ENCODE assay signal across 17 cellular contexts in the genomic region with DNA sequence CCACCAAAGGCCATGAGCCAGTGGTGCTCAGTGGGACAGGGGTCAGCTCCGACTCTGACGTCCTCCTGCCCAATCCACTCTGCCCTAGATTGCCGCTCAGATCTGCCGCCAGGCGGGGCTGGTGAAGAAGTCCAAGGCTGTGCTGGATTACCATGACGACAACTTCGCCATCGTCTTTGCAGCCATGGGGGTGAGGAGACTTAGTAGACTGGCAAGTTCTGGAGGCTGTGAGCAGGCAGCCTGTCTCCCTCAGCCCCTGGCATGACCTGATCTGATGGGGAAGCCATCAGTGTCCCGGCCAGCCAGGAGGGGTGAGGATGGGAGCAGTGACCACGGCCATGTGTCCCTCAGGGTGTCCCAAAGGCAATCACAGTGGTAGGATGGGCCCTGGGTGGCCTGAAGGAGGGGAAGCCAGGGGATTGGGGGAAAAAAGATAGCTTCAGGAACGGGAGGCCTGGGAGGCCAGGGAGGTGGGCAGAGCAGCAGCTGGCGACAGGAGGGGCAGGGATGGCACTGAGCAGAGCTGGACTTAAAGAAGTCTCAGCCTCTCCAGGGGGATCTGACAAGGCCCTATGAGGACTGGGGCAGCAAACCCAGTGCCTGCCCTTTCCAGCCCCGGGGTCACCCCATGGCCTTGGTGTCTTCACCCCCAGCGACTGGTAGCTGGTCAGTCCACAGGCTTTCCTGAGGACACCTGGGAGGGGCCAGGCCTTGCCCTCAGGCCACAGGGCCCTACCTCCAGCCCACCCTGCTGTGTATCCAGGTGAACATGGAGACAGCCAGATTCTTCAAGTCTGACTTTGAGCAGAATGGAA. TPM values are rescaled to one million over a fixed set of nuclear protein-coding genes. Genes with fewer than 3 reads are reported as not detected.
DNase-seq lines count a peak whose midpoint lies in the region; ATAC-seq and TF ChIP-seq lines count a peak whose summit lies in the region.
"Had no signal": no experiment of that assay in that cellular context is flagged by ENCODE, and none has a peak within 500 bp of the region (broad histone marks: within the 10 kb centered on the region; RNA-seq: fewer than 3 reads in every experiment).

No MANE protein-coding gene starts in this region.

- H3K36me3 ChIP-seq in naive thymus-derived CD4-positive, alpha-beta T cell (ENCODE audit: control insufficient read depth in 2 of 3, insufficient read depth in 3 of 3, low read length in 3 of 3) = no peaks in the 10 kb centered on the region
- H3K36me3 ChIP-seq: lower lobe of right lung, neural progenitor cell, sigmoid colon had no signal

- H3K9me3 ChIP-seq in naive thymus-derived CD4-positive, alpha-beta T cell (ENCODE audit: control insufficient read depth in 2 of 3, low read length in 3 of 3) = no peaks in the 10 kb centered on the region
- H3K9me3 ChIP-seq: lower lobe of right lung, sigmoid colon had no signal

- peaks cover 24% of the 10 kb centered on the region for H3K27me3 Mint-ChIP-seq in activated naive CD4-positive, alpha-beta T cell treated with anti-CD3 and anti-CD28 coated beads for 36 hours (ENCODE audit: low read depth)
- peaks cover 24 to 43% (median 40%) of the 10 kb centered on the region in 5 donors for H3K27me3 Mint-ChIP-seq in naive thymus-derived CD4-positive, alpha-beta T cell

- H3K4me1 ChIP-seq in naive thymus-derived CD4-positive, alpha-beta T cell (ENCODE audit: control insufficient read depth in 2 of 2, insufficient read depth in 2 of 2, low read length in 2 of 2) = peaks cover 4 to 9% of the 10 kb centered on the region in 2 donors
- H3K4me1 ChIP-seq: lower lobe of right lung had no signal

- peak; percentile 2 for DNase-seq in activated naive CD4-positive, alpha-beta T cell treated with anti-CD3 and anti-CD28 coated beads for 36 hours
- DNase-seq in activated naive CD4-positive, alpha-beta T cell (lab: John Stamatoyannopoulos, UW) = no peak
- DNase-seq in astrocyte of the cerebellum (ENCODE audit: low read depth) (no peak), lower leg skin (ENCODE audit: low spot score in 2 of 2) (peak; percentile 11 to 81), ureter (ENCODE audit: low spot score) (peak; percentile 39), DMS 273 treated with DMSO at 0.1 percent for 48 hours (lab: John Stamatoyannopoulos, UW) (no peak)
- DNase-seq in naive thymus-derived CD4-positive, alpha-beta T cell = no peak
- DNase-seq: Calu3; lower lobe of right lung; NCI-H1436 treated with DMSO at 0.1 percent for 48 hours; NCI-H446 treated with DMSO at 0.1 percent for 48 hours; sigmoid colon; stimulated activated CD4-positive, alpha-beta T cell treated with anti-CD3 and anti-CD28 coated beads, Interleukin-4, amount 100 ng/mL, for 4 hours had no signal

- intact Hi-C loops in activated naive CD4-positive, alpha-beta T cell treated with anti-CD3 and anti-CD28 coated beads for 36 hours (cut with micrococcal nuclease) = no loop called here
- intact Hi-C loops in lower leg skin (cut with DNase I; ENCODE audit: low total_unique reads) = no loop called here
- intact Hi-C loops in naive thymus-derived CD4-positive, alpha-beta T cell (cut with micrococcal nuclease) = no loop called here

- in situ Hi-C loops in astrocyte of the cerebellum (cut with HindIII; ENCODE audit: low sequenced_read_pairs) = no loop called here

- H3K4me3 Mint-ChIP-seq in activated naive CD4-positive, alpha-beta T cell treated with anti-CD3 and anti-CD28 coated beads for 36 hours = no peak overlapping the region
- no peak overlapping the region for H3K4me3 Mint-ChIP-seq in naive thymus-derived CD4-positive, alpha-beta T cell
- H3K4me3 Mint-ChIP-seq: neural progenitor cell; stimulated activated memory B cell treated with anti-CD40 and anti-IgM and Interleukin-4, amounts not matched to agents 10 μg/mL and 1 μg/mL and 100 μg/mL, for 72 hours had no signal

- CTCF ChIA-PET in activated naive CD4-positive, alpha-beta T cell treated with anti-CD3 and anti-CD28 coated beads for 36 hours (lab: Charles Lee) = interaction anchor here (0.6 to 1.5 kb wide), 7 partner anchors 9 to 428 kb away, joined by 3 to 11 read pairs (median 7); no protein-coding TSS in a partner anchor
- CTCF ChIA-PET in naive thymus-derived CD4-positive, alpha-beta T cell (lab: Charles Lee) = interaction anchor here (1.0 to 2.3 kb wide), 3 partner anchors 13 to 41 kb away, joined by 4 to 12 read pairs (median 5); no protein-coding TSS in a partner anchor

- no peaks in the 10 kb centered on the region for H3K9me3 Mint-ChIP-seq in activated naive CD4-positive, alpha-beta T cell treated with anti-CD3 and anti-CD28 coated beads for 36 hours
- H3K9me3 Mint-ChIP-seq in naive thymus-derived CD4-positive, alpha-beta T cell = peaks cover 0 to 2% (median 0%) of the 10 kb centered on the region in 11 donors
- H3K9me3 Mint-ChIP-seq: neural progenitor cell; stimulated activated memory B cell treated with anti-CD40 and anti-IgM and Interleukin-4, amounts not matched to agents 10 μg/mL and 1 μg/mL and 100 μg/mL, for 72 hours had no signal

- no peak for TF ChIP-seq POLR2A in lower leg skin (IDR thresholded peaks at IDR 0.05)

- no peak overlapping the region for H3K27ac ChIP-seq in naive thymus-derived CD4-positive, alpha-beta T cell (ENCODE audit: low read depth, low read length)
- H3K27ac ChIP-seq: lower lobe of right lung, neural progenitor cell, sigmoid colon, SK-N-MC had no signal

- peaks cover 5% of the 10 kb centered on the region for H3K4me1 Mint-ChIP-seq in activated naive CD4-positive, alpha-beta T cell treated with anti-CD3 and anti-CD28 coated beads for 36 hours (ENCODE audit: low read depth)
- H3K4me1 Mint-ChIP-seq in naive thymus-derived CD4-positive, alpha-beta T cell = peaks cover 5 to 10% (median 8%) of the 10 kb centered on the region in 7 donors

- H3K4me3 ChIP-seq in astrocyte of the cerebellum (ENCODE audit: low read depth, low read length) (no peak overlapping the region), lower leg skin (ENCODE audit: low read depth, poor library complexity, severe bottlenecking) (no peak overlapping the region)
- no peak overlapping the region for H3K4me3 ChIP-seq in naive thymus-derived CD4-positive, alpha-beta T cell (ENCODE audit: low read length)
- H3K4me3 ChIP-seq: lower lobe of right lung, neural progenitor cell, sigmoid colon, SK-N-MC had no signal

- ATAC-seq in naive thymus-derived CD4-positive, alpha-beta T cell = no peak
- ATAC-seq in HG03378 (IDR thresholded peaks at IDR 0.05; ENCODE audit: unreplicated experiment) = no peak
- ATAC-seq: lower lobe of right lung; stimulated activated memory B cell treated with anti-CD40 and anti-IgM and Interleukin-4, amounts not matched to agents 10 μg/mL and 1 μg/mL and 100 μg/mL, for 72 hours had no signal

- no peaks in the 10 kb centered on the region for H3K27me3 ChIP-seq in naive thymus-derived CD4-positive, alpha-beta T cell (ENCODE audit: control insufficient read depth in 2 of 2, insufficient read depth in 2 of 2, low read length in 2 of 2)

- POLR2A ChIA-PET in naive thymus-derived CD4-positive, alpha-beta T cell (lab: Charles Lee) = no interaction called here

- H3K36me3 Mint-ChIP-seq in activated naive CD4-positive, alpha-beta T cell treated with anti-CD3 and anti-CD28 coated beads for 36 hours (ENCODE audit: low read depth) = no peaks in the 10 kb centered on the region
- no peaks in the 10 kb centered on the region for H3K36me3 Mint-ChIP-seq in naive thymus-derived CD4-positive, alpha-beta T cell
- H3K36me3 Mint-ChIP-seq: neural progenitor cell; stimulated activated memory B cell treated with anti-CD40 and anti-IgM and Interleukin-4, amounts not matched to agents 10 μg/mL and 1 μg/mL and 100 μg/mL, for 72 hours had no signal

- TF ChIP-seq CTCF in astrocyte of the cerebellum (IDR thresholded peaks at IDR 0.05; ENCODE audit: low read depth, low read length, missing control alignments) = peak; percentile 34
- no peak for TF ChIP-seq CTCF in lower leg skin (IDR thresholded peaks at IDR 0.05)

- 77 to 81% methylated on average over 12 to 14 of the region's 14 CpGs for WGBS in lower leg skin, 2 donors

- H3K27ac Mint-ChIP-seq in activated naive CD4-positive, alpha-beta T cell treated with anti-CD3 and anti-CD28 coated beads for 36 hours = no peak overlapping the region
- H3K27ac Mint-ChIP-seq in naive thymus-derived CD4-positive, alpha-beta T cell = peak overlapping the region in 1 of 9 donors; percentile 28
- H3K27ac Mint-ChIP-seq: neural progenitor cell; stimulated activated memory B cell treated with anti-CD40 and anti-IgM and Interleukin-4, amounts not matched to agents 10 μg/mL and 1 μg/mL and 100 μg/mL, for 72 hours had no signal

RNA-seq across cellular contexts. Expression of a gene that starts 17.4 kb away (rescaled TPM):
- total RNA-seq in activated naive CD4-positive, alpha-beta T cell treated with anti-CD3 and anti-CD28 coated beads for 36 hours = under 1 TPM in 1 of 2 experiments, not detected in 1; 0.24 TPM
- total RNA-seq in lower leg skin (1 to 10 TPM in 1 of 4 donors, under 1 TPM in 2, not detected in 1; 0.27 to 1.3 (median 0.84) TPM), ureter (1.8 TPM)
- total RNA-seq in naive thymus-derived CD4-positive, alpha-beta T cell = 1 to 10 TPM in 1 of 5 experiments, under 1 TPM in 3, not detected in 1; 0.21 to 1.5 (median 0.63) TPM
- polyA plus RNA-seq in naive thymus-derived CD4-positive, alpha-beta T cell = not detected
- total RNA-seq: Calu3 had no signal

RNA-seq across cellular contexts. Expression of a gene that starts 25.3 kb away (rescaled TPM):
- total RNA-seq in activated naive CD4-positive, alpha-beta T cell treated with anti-CD3 and anti-CD28 coated beads for 36 hours = not detected
- total RNA-seq in lower leg skin (100 to 1,000 TPM in 1 of 4 donors, 10 to 100 TPM in 2, 1 to 10 TPM in 1; 7.3 to 110 (median 55.0) TPM), ureter (2.4 TPM)
- total RNA-seq in naive thymus-derived CD4-positive, alpha-beta T cell = not detected
- polyA plus RNA-seq in naive thymus-derived CD4-positive, alpha-beta T cell = not detected
- total RNA-seq: Calu3 had no signal

RNA-seq across cellular contexts. Expression of a gene that starts 33.6 kb away (rescaled TPM):
- 10 to 100 TPM; 17.8 to 18.7 TPM for total RNA-seq in activated naive CD4-positive, alpha-beta T cell treated with anti-CD3 and anti-CD28 coated beads for 36 hours
- total RNA-seq in lower leg skin = 10 to 100 TPM; 12.5 to 24.9 (median 20.7) TPM
- 74.5 TPM for total RNA-seq in ureter
- 10 to 100 TPM; 33.2 to 66.3 (median 56.4) TPM for total RNA-seq in naive thymus-derived CD4-positive, alpha-beta T cell
- polyA plus RNA-seq in naive thymus-derived CD4-positive, alpha-beta T cell = 10 to 100 TPM; 35.6 to 44.4 TPM

Comparison
In these comparisons a context has a peak if more than half of its experiments do, and no peak if none do; other contexts are left out.
1. DNase-seq: peak in activated naive CD4-positive, alpha-beta T cell treated with anti-CD3 and anti-CD28 coated beads for 36 hours (single experiment), lower leg skin (2 of 2) and ureter (single experiment); none in activated naive CD4-positive, alpha-beta T cell (0 of 4), astrocyte of the cerebellum (single experiment), naive thymus-derived CD4-positive, alpha-beta T cell (0 of 9) and DMS 273 treated with DMSO at 0.1 percent for 48 hours (single experiment).